Comparison of ENCODE assay signal across 17 cellular contexts in genomic region chr11:85922367-85922766, GRCh38.
DNase-seq lines count a peak whose midpoint lies in the region; ATAC-seq, FAIRE-seq and TF ChIP-seq lines count a peak whose summit lies in the region.
"Had no signal": no experiment of that assay in that cellular context is flagged by ENCODE, and none has a peak within 500 bp of the region (broad histone marks: within the 10 kb centered on the region; RNA-seq: fewer than 3 reads in every experiment).

No MANE protein-coding gene starts in this region.

- FAIRE-seq in GM12891 (lab: Jason Lieb, UNC): no peak
- FAIRE-seq: bronchial epithelial cell, G401.6 had no signal

- intact Hi-C loops in posterior vena cava (cut with DNase I) (no loop called here), spleen (cut with DNase I; ENCODE audit: low total_unique reads) (no loop called here)

- no peaks in the 10 kb centered on the region for H3K36me3 ChIP-seq in spleen

- no peaks in the 10 kb centered on the region for H3K27me3 ChIP-seq in spleen (replicated peaks in 1 of 7)

- H3K9me3 ChIP-seq in spleen: no peaks in the 10 kb centered on the region

- WGBS in spleen, 5 donors: 64 to 100% (median 72%) methylated on average over 1 of the region's 1 CpG

- H3K4me1 ChIP-seq in spleen: no peaks in the 10 kb centered on the region
- H3K4me1 ChIP-seq: parathyroid adenoma had no signal

- ATAC-seq in GM18873 (IDR thresholded peaks at IDR 0.05; ENCODE audit: low FRiP score, unreplicated experiment) (peak; percentile 87), GM21723 (IDR thresholded peaks at IDR 0.05; ENCODE audit: unreplicated experiment) (peak; percentile 75), HG03439 (IDR thresholded peaks at IDR 0.05; ENCODE audit: unreplicated experiment) (peak; percentile 69)

- no peak for TF ChIP-seq POLR2A in GM12891 (IDR thresholded peaks at IDR 0.05; ENCODE audit: low read depth, low read length)
- no peak for TF ChIP-seq POLR2A in spleen (IDR thresholded peaks at IDR 0.05)

- no peak for DNase-seq in GM12891 (ENCODE audit: insufficient read length, low spot score)
- no peak for DNase-seq in Ammon's horn (ENCODE audit: low spot score)
- no peak for DNase-seq in posterior vena cava (ENCODE audit: low spot score)
- DNase-seq in spleen: no peak
- DNase-seq in DMS 273 (lab: John Stamatoyannopoulos, UW; ENCODE audit: unreplicated experiment): no peak
- DNase-seq: activated naive CD4-positive, alpha-beta T cell treated with anti-CD3 and anti-CD28 coated beads for 36 hours; COR-L47; NCI-H1105; NCI-H2227 treated with DMSO at 0.1 percent for 48 hours; OCI-M1; substantia nigra had no signal

- no peak overlapping the region for H3K4me3 ChIP-seq in spleen

- H3K27ac ChIP-seq in spleen: no peak overlapping the region
- H3K27ac ChIP-seq: parathyroid adenoma had no signal

- TF ChIP-seq CTCF in spleen (IDR thresholded peaks at IDR 0.05 in 8 of 11, conservative IDR thresholded peaks at IDR 0.05 in 3 of 11): no peak

TF ChIP-seq in GM12891, 5 proteins besides CTCF, POLR2A, EP300 and RAD21:
- TF ChIP-seq PAX5 (IDR thresholded peaks at IDR 0.05; ENCODE audit: insufficient read depth, low read length, severe bottlenecking) (no peak), SPI1 (IDR thresholded peaks at IDR 0.05; ENCODE audit: low read depth, low read length) (peak; percentile 65)
